ENCODE assay signal across 23 cellular contexts in genomic region chr1:68210829-68211228, GRCh38. TPM values are rescaled to one million over a fixed set of nuclear protein-coding genes. Genes with fewer than 3 reads are reported as not detected.
"Had no signal": no experiment of that assay in that cellular context is flagged by ENCODE, and none has a peak within 500 bp of the region (broad histone marks: within the 10 kb centered on the region; RNA-seq: fewer than 3 reads in every experiment).

No MANE protein-coding gene starts in this region.

- H3K4me3 ChIP-seq: heart right ventricle, lower lobe of right lung, prostate gland, right atrium auricular region, tibial artery had no signal

- FAIRE-seq: endothelial cell of umbilical vein, keratinocyte had no signal

- H3K9me3 ChIP-seq: heart right ventricle, lower lobe of right lung, prostate gland, right atrium auricular region, tibial artery had no signal

- H3K27me3 ChIP-seq: brain microvascular endothelial cell, heart right ventricle, right atrium auricular region, tibial artery had no signal

- DNase-seq: activated CD4-positive, alpha-beta T cell treated with anti-CD3 and anti-CD28 coated beads for 4 hours; activated CD4-positive, alpha-beta T cell treated with anti-CD3 and anti-CD28 coated beads, Interleukin-2, amount 50 U/mL, for 48 hours; activated CD4-positive, CD25-positive, alpha-beta regulatory T cell; activated CD8-positive, alpha-beta memory T cell treated with anti-CD3 and anti-CD28 coated beads, Interleukin-2, amount 50 U/mL, for 48 hours; activated naive CD4-positive, alpha-beta T cell treated with anti-CD3 and anti-CD28 coated beads for 36 hours; activated naive CD8-positive, alpha-beta T cell treated with anti-CD3 and anti-CD28 coated beads, Interleukin-2, amount 10 ng/mL, durations not matched to agents 7 days and 5 days; activated T-cell treated with anti-CD3 and anti-CD28 coated beads, Interleukin-2, amount 50 U/mL, for 48 hours; amniotic stem cell; brain microvascular endothelial cell; caudate nucleus; effector memory CD8-positive, alpha-beta T cell; heart right ventricle; left colon; lower lobe of right lung; naive thymus-derived CD4-positive, alpha-beta T cell; stimulated activated CD4-positive, alpha-beta T cell treated with anti-CD3 and anti-CD28 coated beads, Interleukin-12 subunit alpha, Interleukin-12 subunit beta, amount 100 ng/mL, for 4 hours; tibial artery had no signal

- ATAC-seq: effector memory CD8-positive, alpha-beta T cell; esophagus mucosa; heart right ventricle; left colon; lower lobe of right lung; naive thymus-derived CD4-positive, alpha-beta T cell had no signal

- H3K27ac ChIP-seq: lower lobe of right lung, prostate gland, right atrium auricular region, tibial artery had no signal

- H3K36me3 ChIP-seq: brain microvascular endothelial cell, heart right ventricle, lower lobe of right lung, prostate gland, right atrium auricular region, tibial artery had no signal

RNA-seq across cellular contexts. Expression of gene WLS, which starts 21.5 kb away (rescaled TPM):
- total RNA-seq: activated CD8-positive, alpha-beta memory T cell treated with anti-CD3 and anti-CD28 coated beads for 36 hours; activated naive CD4-positive, alpha-beta T cell treated with anti-CD3 and anti-CD28 coated beads for 36 hours; activated naive CD8-positive, alpha-beta T cell treated with anti-CD3 and anti-CD28 coated beads, Interleukin-2, amount 10 ng/mL, durations not matched to agents 7 days and 5 days had no signal
- polyA plus RNA-seq: naive thymus-derived CD4-positive, alpha-beta T cell had no signal
